8 cellular contexts compared by ENCODE assay signal in genomic region chr2:219229375-219230200, GRCh38. TPM values are rescaled to one million over a fixed set of nuclear protein-coding genes. Genes with fewer than 3 reads are reported as not detected.
A peak's percentile ranks its signal among the peaks of the same experiment; 100 is the strongest.
DNase-seq lines count a peak whose midpoint lies in the region; ATAC-seq and TF ChIP-seq lines count a peak whose summit lies in the region.

Gene ANKZF1, plus strand, starts transcription at chr2:219229806. Its CDS starts 452 bp downstream, at chr2:219230258.
Gene ATG9A, minus strand, starts transcription at chr2:219229636. Its CDS starts 1,612 bp downstream, at chr2:219228024.

- no peak for TF ChIP-seq CTCF in AG10803 (conservative IDR thresholded peaks at IDR 0.05; ENCODE audit: low read length)

- H3K4me3 ChIP-seq in AG10803 (ENCODE audit: low read length) = peak within 1 kb of the TSS; percentile 68

- peak; percentile 95 for ATAC-seq in GM19043 (IDR thresholded peaks at IDR 0.05; ENCODE audit: low read depth, unreplicated experiment)
- peak; percentile 94 for ATAC-seq in HG03378 (IDR thresholded peaks at IDR 0.05; ENCODE audit: unreplicated experiment)

- DNase-seq in AG10803 (ENCODE audit: low read depth) (peak; percentile 98), NCI-H460 (ENCODE audit: extremely low read depth, low read depth) (peak; percentile 99), cerebellar nuclear complex (lab: John Stamatoyannopoulos, UW) (peak; percentile 93 to 98), islet precursor cell (peak; percentile 100)
- DNase-seq in activated CD4-positive, CD25-positive, alpha-beta regulatory T cell treated with anti-CD3 and anti-CD28 coated beads, Interleukin-2, amount 50 U/mL, for 72 hours = peak; percentile 96
- DNase-seq in stimulated activated CD4-positive, alpha-beta T cell treated with anti-CD3 and anti-CD28 coated beads, Interleukin-12 subunit alpha, Interleukin-12 subunit beta, amount 100 ng/mL, for 48 hours (ENCODE audit: low read depth in 2 of 3, low spot score in 1 of 3) = peak; percentile 97 to 98 (median 97)

RNA-seq across cellular contexts. Expression of gene ANKZF1, which starts in this region (rescaled TPM):
- 38.8 and 48.0 TPM in 2 replicates for total RNA-seq in NCI-H460 (2014; rRNA removed; shearing (Covaris generic))
- 123 and 171 TPM in 2 replicates for polyA plus RNA-seq in NCI-H460 (2014; cell fraction: nucleus; rRNA removed)

RNA-seq across cellular contexts. Expression of gene ATG9A, which starts in this region (rescaled TPM):
- 44.2 and 44.9 TPM in 2 replicates for total RNA-seq in NCI-H460 (2014; rRNA removed; shearing (Covaris generic))
- polyA plus RNA-seq in NCI-H460 (2014; cell fraction: nucleus; rRNA removed) = 46.8 and 60.0 TPM in 2 replicates

Comparison
In these comparisons a context has a peak if more than half of its experiments do, and no peak if none do; other contexts are left out.
1. Peak in every context shown above with its lines: DNase-seq, ATAC-seq and H3K4me3 ChIP-seq.